Comparison of ENCODE assay signal across 8 cellular contexts in genomic region chr3:108589081-108589997, GRCh38. TPM values are rescaled to one million over a fixed set of nuclear protein-coding genes. Genes with fewer than 3 reads are reported as not detected.
DNase-seq lines count a peak whose midpoint lies in the region; FAIRE-seq and TF ChIP-seq lines count a peak whose summit lies in the region.

CIP2A (minus strand) TSS chr3:108589438; CDS start chr3:108589375, 63 bp downstream.
DZIP3 (plus strand) TSS chr3:108589722; CDS start chr3:108605407, 15,685 bp downstream.

- peaks cover 3% of the 10 kb centered on the region; the same call in 1 of the 2 replicates for H3K27me3 Mint-ChIP-seq in HFFc6 (ENCODE audit: insufficient read depth)
- H3K27me3 Mint-ChIP-seq in activated naive CD4-positive, alpha-beta T cell treated with anti-CD3 and anti-CD28 coated beads for 36 hours (ENCODE audit: low read depth), result no peaks in the 10 kb centered on the region

- no peaks in the 10 kb centered on the region for H3K27me3 ChIP-seq in neuron (ENCODE audit: insufficient read depth, low read length)

- 0 out of 2 replicates have a peak, but pooled peaks have one; percentile 25 for TF ChIP-seq CTCF in HFFc6 (IDR thresholded peaks at IDR 0.05)

- peaks cover 8% of the 10 kb centered on the region for H3K36me3 ChIP-seq in neuron (ENCODE audit: insufficient read depth, low read length)

- DNase-seq in GM04504 (ENCODE audit: low read depth), result peak; percentile 85
- DNase-seq in HFFc6, result peak; percentile 88
- DNase-seq in NAMALWA (ENCODE audit: low spot score), result peak; percentile 99
- peak; percentile 94 for DNase-seq in SK-MEL-5 (ENCODE audit: low read depth, low spot score)
- peak; percentile 84 for DNase-seq in activated naive CD4-positive, alpha-beta T cell treated with anti-CD3 and anti-CD28 coated beads for 36 hours
- DNase-seq in frontal cortex (ENCODE audit: low spot score in 2 of 2), result peak; percentile 40 to 76
- DNase-seq in stromal cell of bone marrow (ENCODE audit: low read depth), result peak; percentile 76

- peak within 1 kb of the TSS; percentile 100 for H3K27ac Mint-ChIP-seq in HFFc6
- H3K27ac Mint-ChIP-seq in activated naive CD4-positive, alpha-beta T cell treated with anti-CD3 and anti-CD28 coated beads for 36 hours, result peak within 1 kb of the TSS; percentile 99

- H2AFZ ChIP-seq in neuron (ENCODE audit: low read depth, low read length), result peak within 1 kb of the TSS; percentile 71

- in situ Hi-C loops in SK-MEL-5 (cut with HindIII; ENCODE audit: low pct_unique_long_range_greater_than_20kb, low sequenced_read_pairs), result no loop called here

- peak within 1 kb of the TSS; percentile 89 for H3K4me3 ChIP-seq in neuron (ENCODE audit: low read length)

- peak within 1 kb of the TSS; percentile 99 for H3K4me3 Mint-ChIP-seq in HFFc6
- peak within 1 kb of the TSS; percentile 95 for H3K4me3 Mint-ChIP-seq in activated naive CD4-positive, alpha-beta T cell treated with anti-CD3 and anti-CD28 coated beads for 36 hours

- intact Hi-C loops in activated naive CD4-positive, alpha-beta T cell treated with anti-CD3 and anti-CD28 coated beads for 36 hours (cut with micrococcal nuclease), result loop anchor here (1.0 to 10.0 kb wide), 13 partner anchors 9 to 1067 kb away; partner anchors contain the start of genes BBX, CD47, HHLA2 and IFT57

- H3K4me1 ChIP-seq in neuron (ENCODE audit: insufficient read depth, low read length), result peaks cover 19% of the 10 kb centered on the region

- H3K36me3 Mint-ChIP-seq in HFFc6 (ENCODE audit: low read depth), result no peaks in the 10 kb centered on the region; the same call in 1 of the 2 replicates
- H3K36me3 Mint-ChIP-seq in activated naive CD4-positive, alpha-beta T cell treated with anti-CD3 and anti-CD28 coated beads for 36 hours (ENCODE audit: low read depth), result peaks cover 16% of the 10 kb centered on the region

- H3K9me3 ChIP-seq in neuron (ENCODE audit: low read length), result no peaks in the 10 kb centered on the region

- FAIRE-seq in frontal cortex (lab: Jason Lieb, UNC), result no peak

- CTCF ChIA-PET in activated naive CD4-positive, alpha-beta T cell treated with anti-CD3 and anti-CD28 coated beads for 36 hours (lab: Charles Lee), result interaction anchor here (0.5 to 4.8 kb wide), 8 partner anchors 9 to 235 kb away, joined by 3 to 28 read pairs (median 3); no protein-coding TSS in a partner anchor

- peaks cover 54% of the 10 kb centered on the region for H3K4me1 Mint-ChIP-seq in HFFc6 (ENCODE audit: low read depth)
- H3K4me1 Mint-ChIP-seq in activated naive CD4-positive, alpha-beta T cell treated with anti-CD3 and anti-CD28 coated beads for 36 hours (ENCODE audit: low read depth), result peaks cover 36% of the 10 kb centered on the region

- no peaks in the 10 kb centered on the region for H3K9me3 Mint-ChIP-seq in HFFc6
- no peaks in the 10 kb centered on the region for H3K9me3 Mint-ChIP-seq in activated naive CD4-positive, alpha-beta T cell treated with anti-CD3 and anti-CD28 coated beads for 36 hours

RNA-seq across cellular contexts. Expression of gene CIP2A, which starts in this region (rescaled TPM):
- 10 to 100 TPM; 11.6 to 29.8 (median 26.5) TPM for total RNA-seq in HFFc6 (2021; fragmentation: NEBNext Ultra II Directional; extraction: Animal tissue kit (Norgen Biotek cat#: 25700))
- 24.0 and 24.9 TPM in 2 replicates for total RNA-seq in SK-MEL-5 (2014; rRNA removed; shearing (Covaris generic))
- 11.4 and 15.8 TPM in 2 replicates for polyA plus RNA-seq in SK-MEL-5 (2015; cell fraction: cytosol; rRNA removed)
- 25.5 and 38.1 TPM in 2 replicates for polyA plus RNA-seq in SK-MEL-5 (2015; cell fraction: nucleus; rRNA removed)
- total RNA-seq in activated naive CD4-positive, alpha-beta T cell treated with anti-CD3 and anti-CD28 coated beads for 36 hours, result 10 to 100 TPM; 34.7 to 39.9 TPM
- total RNA-seq in frontal cortex, result 26.1 TPM

RNA-seq across cellular contexts. Expression of gene DZIP3, which starts in this region (rescaled TPM):
- total RNA-seq in HFFc6 (2021; fragmentation: NEBNext Ultra II Directional; extraction: Animal tissue kit (Norgen Biotek cat#: 25700)), result 10 to 100 TPM in 5 of 6 experiments, 1 to 10 TPM in 1; 9.0 to 13.1 (median 11.9) TPM
- total RNA-seq in SK-MEL-5 (2014; rRNA removed; shearing (Covaris generic)), result 15.5 and 18.0 TPM in 2 replicates
- 7.9 and 10.2 TPM in 2 replicates for polyA plus RNA-seq in SK-MEL-5 (2015; cell fraction: cytosol; rRNA removed)
- 60.4 and 65.5 TPM in 2 replicates for polyA plus RNA-seq in SK-MEL-5 (2015; cell fraction: nucleus; rRNA removed)
- 10 to 100 TPM; 11.2 to 12.2 TPM for total RNA-seq in activated naive CD4-positive, alpha-beta T cell treated with anti-CD3 and anti-CD28 coated beads for 36 hours
- 51.8 TPM for total RNA-seq in frontal cortex

Comparison
In these comparisons a context has a peak if more than half of its experiments do, and no peak if none do; other contexts are left out.
1. Peak in every context shown above with its lines: DNase-seq and H3K4me3 ChIP-seq.